ENCODE assay signal across 8 cellular contexts in the genomic region with DNA sequence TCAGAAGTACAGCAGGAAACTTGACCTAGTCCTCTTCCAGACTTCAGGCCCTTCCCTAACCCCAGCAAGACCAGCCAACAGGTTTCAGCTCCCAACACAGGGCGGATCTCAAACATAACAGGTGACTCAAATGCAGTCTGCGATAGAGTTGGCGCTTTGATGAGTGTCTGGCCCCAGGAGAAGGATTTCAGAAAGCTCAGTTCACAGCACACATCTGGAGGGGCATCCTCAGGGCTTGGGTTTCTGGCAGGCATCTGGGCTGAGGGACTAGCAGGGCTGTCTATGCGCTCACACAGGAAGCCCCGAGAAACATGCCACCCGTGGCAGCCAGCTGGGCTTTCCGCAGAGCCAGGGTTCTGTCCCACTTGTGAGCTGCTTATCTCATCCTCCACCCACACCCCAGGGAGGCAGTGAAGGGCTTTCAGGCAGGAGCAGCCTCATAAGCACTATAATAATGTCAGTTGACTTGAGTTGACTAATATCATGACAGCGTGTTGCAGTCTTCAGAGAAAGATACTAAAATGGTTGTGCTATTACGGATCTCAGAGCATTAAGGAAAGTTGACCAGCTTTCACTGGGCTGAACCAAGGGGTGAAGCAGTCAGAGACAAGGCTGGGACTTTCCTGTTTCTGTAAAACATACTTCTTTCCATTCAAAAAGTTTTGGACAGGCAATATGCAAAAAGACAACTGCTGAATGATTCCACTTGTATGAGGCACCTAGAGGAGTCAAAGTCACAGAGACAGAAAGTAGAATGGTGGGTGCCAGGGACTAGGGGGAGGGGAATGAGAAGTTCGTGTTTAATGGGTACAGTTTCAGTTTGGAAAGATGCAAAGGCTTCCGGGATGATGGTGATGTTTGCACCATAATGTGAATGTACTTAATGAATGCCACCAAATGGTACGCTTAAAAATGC.
DNase-seq lines count a peak whose midpoint lies in the region; ATAC-seq and TF ChIP-seq lines count a peak whose summit lies in the region.

No MANE protein-coding gene starts in this region.

- peaks cover 28 to 31% of the 10 kb centered on the region in 2 donors for H3K4me1 Mint-ChIP-seq in immature natural killer cell
- peaks cover 82% of the 10 kb centered on the region for H3K4me1 Mint-ChIP-seq in stimulated activated naive CD8-positive, alpha-beta T cell treated with anti-CD3 and anti-CD28 coated beads, Interleukin-15, Interleukin-2, amounts not matched to agents 100 ng/mL and 50 ng/mL, for 24 hours (ENCODE audit: low read depth)

- DNase-seq in AG10803 (ENCODE audit: low read depth) (peak; percentile 21), immature natural killer cell (peak; percentile 18 to 41 (median 39)), NCI-H146 treated with DMSO at 0.1 percent for 48 hours (lab: John Stamatoyannopoulos, UW; ENCODE audit: unreplicated experiment) (no peak), NCI-H1092 (lab: John Stamatoyannopoulos, UW) (no peak)
- peak; percentile 61 for DNase-seq in activated CD8-positive, alpha-beta memory T cell treated with anti-CD3 and anti-CD28 coated beads, Interleukin-2, amount 50 U/mL, for 24 hours (ENCODE audit: extremely low read depth)

- peak overlapping the region in 2 of 5 donors; percentile 37 to 42 for H3K4me3 Mint-ChIP-seq in immature natural killer cell
- peak overlapping the region; percentile 62 for H3K4me3 Mint-ChIP-seq in stimulated activated naive CD8-positive, alpha-beta T cell treated with anti-CD3 and anti-CD28 coated beads, Interleukin-15, Interleukin-2, amounts not matched to agents 100 ng/mL and 50 ng/mL, for 24 hours

- no peak overlapping the region for H3K4me3 ChIP-seq in AG10803 (ENCODE audit: low read length)

- TF ChIP-seq CTCF in AG10803 (conservative IDR thresholded peaks at IDR 0.05; ENCODE audit: low read length), result no peak

- ATAC-seq in GM19351 (IDR thresholded peaks at IDR 0.05; ENCODE audit: unreplicated experiment), result peak; percentile 67
- ATAC-seq in HG03442 (IDR thresholded peaks at IDR 0.05; ENCODE audit: unreplicated experiment), result peak; percentile 79

- H3K9me3 Mint-ChIP-seq in immature natural killer cell, result no peaks in the 10 kb centered on the region
- no peaks in the 10 kb centered on the region for H3K9me3 Mint-ChIP-seq in stimulated activated naive CD8-positive, alpha-beta T cell treated with anti-CD3 and anti-CD28 coated beads, Interleukin-15, Interleukin-2, amounts not matched to agents 100 ng/mL and 50 ng/mL, for 24 hours

- H3K36me3 Mint-ChIP-seq in immature natural killer cell, result no peaks in the 10 kb centered on the region
- no peaks in the 10 kb centered on the region for H3K36me3 Mint-ChIP-seq in stimulated activated naive CD8-positive, alpha-beta T cell treated with anti-CD3 and anti-CD28 coated beads, Interleukin-15, Interleukin-2, amounts not matched to agents 100 ng/mL and 50 ng/mL, for 24 hours (ENCODE audit: low read depth)

- H3K27me3 Mint-ChIP-seq in immature natural killer cell (ENCODE audit: low read depth in 3 of 3), result peaks cover 3 to 19% (median 12%) of the 10 kb centered on the region in 3 donors
- no peaks in the 10 kb centered on the region for H3K27me3 Mint-ChIP-seq in stimulated activated naive CD8-positive, alpha-beta T cell treated with anti-CD3 and anti-CD28 coated beads, Interleukin-15, Interleukin-2, amounts not matched to agents 100 ng/mL and 50 ng/mL, for 24 hours

- peak overlapping the region in 4 of 6 donors; percentile 9 to 65 (median 41) for H3K27ac Mint-ChIP-seq in immature natural killer cell
- H3K27ac Mint-ChIP-seq in stimulated activated naive CD8-positive, alpha-beta T cell treated with anti-CD3 and anti-CD28 coated beads, Interleukin-15, Interleukin-2, amounts not matched to agents 100 ng/mL and 50 ng/mL, for 24 hours, result peak overlapping the region; percentile 97

Comparison
In these comparisons a context has a peak if more than half of its experiments do, and no peak if none do; other contexts are left out.
1. DNase-seq: peak in AG10803 (single experiment), activated CD8-positive, alpha-beta memory T cell treated with anti-CD3 and anti-CD28 coated beads, Interleukin-2, amount 50 U/mL, for 24 hours (single experiment) and immature natural killer cell (3 of 3); none in NCI-H146 treated with DMSO at 0.1 percent for 48 hours (single experiment) and NCI-H1092 (single experiment).